1 cellular context compared by ENCODE assay signal in the genomic region with DNA sequence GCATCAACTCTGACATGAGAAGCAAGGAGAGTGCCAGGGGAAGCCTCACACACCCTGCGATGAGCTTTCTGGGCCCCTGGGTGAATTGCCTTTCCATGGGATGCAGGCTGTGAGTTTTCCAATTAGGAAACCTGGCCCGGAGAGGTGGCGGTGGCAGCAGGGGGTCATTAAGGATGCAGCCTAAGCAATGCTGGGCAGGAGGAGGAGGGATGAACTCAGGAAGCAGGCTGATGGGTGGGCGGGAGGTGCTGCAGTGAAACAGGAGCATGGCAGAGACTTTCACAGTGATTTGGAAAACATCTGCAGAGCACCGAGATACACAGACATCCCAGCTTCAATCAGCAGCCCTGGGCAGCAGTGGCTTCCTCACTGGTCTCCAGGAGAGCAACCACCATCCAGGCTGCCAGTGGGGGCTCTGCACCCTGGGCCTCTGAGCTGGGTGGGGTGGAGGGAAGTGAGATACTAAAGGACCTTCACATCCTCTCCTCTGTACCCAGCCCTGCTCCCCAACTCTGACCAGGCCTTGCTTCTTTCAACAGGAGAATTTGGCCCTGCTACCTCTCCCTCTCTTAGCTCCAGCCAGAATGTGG.
TF ChIP-seq lines count a peak whose summit lies in the region.

No MANE protein-coding gene starts in this region.

TF ChIP-seq in SK-N-SH, 30 proteins besides CTCF, POLR2A, EP300 and RAD21 (continued from another document):
- no peak for TF ChIP-seq MXI1 (IDR thresholded peaks at IDR 0.05; ENCODE audit: low read depth, low read length)
- TF ChIP-seq REST (IDR thresholded peaks at IDR 0.05; ENCODE audit: low read depth, low read length), result no peak
- TF ChIP-seq CHD2 (IDR thresholded peaks at IDR 0.05; ENCODE audit: low read length, partially characterized antibody), result no peak
- TF ChIP-seq MAX (IDR thresholded peaks at IDR 0.05; ENCODE audit: low read depth), result no peak
- no peak for TF ChIP-seq JUND (IDR thresholded peaks at IDR 0.05)
